Comparison of ENCODE assay signal across 13 cellular contexts in the genomic region with DNA sequence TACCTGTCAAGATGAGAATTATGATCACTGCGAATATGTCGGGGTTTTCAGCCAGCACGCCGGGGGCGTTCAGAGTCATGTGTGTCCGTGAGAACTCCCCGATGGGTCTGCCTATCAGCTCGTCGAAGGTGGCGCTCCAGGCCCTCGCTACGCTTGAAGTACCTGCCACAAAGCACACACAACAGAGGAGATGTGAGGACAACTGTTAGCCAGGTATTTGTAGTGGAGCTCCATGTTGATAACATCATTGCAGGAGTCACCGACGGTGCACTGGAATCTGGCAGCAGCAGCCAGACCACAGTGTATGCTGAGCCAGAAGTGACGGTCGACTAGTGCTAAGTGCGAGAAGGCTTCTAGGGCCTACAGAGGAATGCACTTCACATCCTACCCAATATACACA.
"Had no signal": no experiment of that assay in that cellular context is flagged by ENCODE, and none has a peak within 500 bp of the region (broad histone marks: within the 10 kb centered on the region; RNA-seq: fewer than 3 reads in every experiment).

No MANE protein-coding gene starts in this region.

- H3K9me3 Mint-ChIP-seq: T-helper 1 cell treated with Interleukin-12 subunit alpha and Interleukin-12 subunit beta and Interleukin-4 antibody, amounts not matched to agents 30 μg/mL and 1 μg/mL, for 36 hours had no signal

- H3K4me3 ChIP-seq: colonic mucosa, gastrocnemius medialis, pancreas, SK-N-MC, thyroid gland, vagina had no signal

- H3K27ac ChIP-seq: colonic mucosa, gastrocnemius medialis, pancreas, SK-N-MC, thyroid gland, vagina had no signal

- H3K9me3 ChIP-seq: colonic mucosa, gastrocnemius medialis, pancreas, thyroid gland, vagina had no signal

- H3K36me3 ChIP-seq: gastrocnemius medialis had no signal

- H3K4me3 Mint-ChIP-seq: T-helper 1 cell treated with Interleukin-12 subunit alpha and Interleukin-12 subunit beta and Interleukin-4 antibody, amounts not matched to agents 30 μg/mL and 1 μg/mL, for 36 hours had no signal

- H3K27me3 ChIP-seq: colonic mucosa, gastrocnemius medialis, pancreas, thyroid gland, vagina had no signal

- H3K4me1 ChIP-seq: colonic mucosa, gastrocnemius medialis, pancreas, thyroid gland had no signal

- DNase-seq: activated CD4-positive, alpha-beta T cell treated with anti-CD3 and anti-CD28 coated beads, Interleukin-2, amount 50 U/mL, for 1 hour; activated naive CD4-positive, alpha-beta T cell treated with anti-CD3 and anti-CD28 coated beads, Interleukin-2, amount 50 U/mL, for 16 hours; activated T-cell treated with anti-CD3 and anti-CD28 coated beads for 4 hours; amniotic stem cell; colonic mucosa; effector CD4-positive, alpha-beta T cell; gastrocnemius medialis; pancreas had no signal

- FAIRE-seq: pancreas, TTC549 had no signal
